Comparison of ENCODE assay signal across 1 cellular context in genomic region chr1:150627821-150628410, GRCh38.
TF ChIP-seq lines count a peak whose summit lies in the region.

No MANE protein-coding gene starts in this region.

TF ChIP-seq in endothelial cell of umbilical vein, 7 proteins besides CTCF, POLR2A, EP300 and RAD21:
- TF ChIP-seq FOS (IDR thresholded peaks at IDR 0.05; ENCODE audit: borderline replicate concordance, insufficient read depth, low read length) (no peak), POLR2AphosphoS5 (IDR thresholded peaks at IDR 0.05; ENCODE audit: insufficient read depth, low read depth, low read length) (no peak), EZH2 (IDR thresholded peaks at IDR 0.05; ENCODE audit: borderline replicate concordance, low read depth, low read length, severe bottlenecking) (no peak), GATA2 (IDR thresholded peaks at IDR 0.05; ENCODE audit: insufficient read depth, insufficient read length, low read depth, low read length) (no peak), JUN (IDR thresholded peaks at IDR 0.05; ENCODE audit: borderline replicate concordance, insufficient read depth, insufficient read length, low read depth) (no peak), MYC (IDR thresholded peaks at IDR 0.05; ENCODE audit: low read depth, low read length) (no peak)
- TF ChIP-seq, protein P1, sequence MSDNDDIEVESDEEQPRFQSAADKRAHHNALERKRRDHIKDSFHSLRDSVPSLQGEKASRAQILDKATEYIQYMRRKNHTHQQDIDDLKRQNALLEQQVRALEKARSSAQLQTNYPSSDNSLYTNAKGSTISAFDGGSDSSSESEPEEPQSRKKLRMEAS (IDR thresholded peaks at IDR 0.05; ENCODE audit: insufficient read depth, insufficient read length), result no peak
